In the genomic region with DNA sequence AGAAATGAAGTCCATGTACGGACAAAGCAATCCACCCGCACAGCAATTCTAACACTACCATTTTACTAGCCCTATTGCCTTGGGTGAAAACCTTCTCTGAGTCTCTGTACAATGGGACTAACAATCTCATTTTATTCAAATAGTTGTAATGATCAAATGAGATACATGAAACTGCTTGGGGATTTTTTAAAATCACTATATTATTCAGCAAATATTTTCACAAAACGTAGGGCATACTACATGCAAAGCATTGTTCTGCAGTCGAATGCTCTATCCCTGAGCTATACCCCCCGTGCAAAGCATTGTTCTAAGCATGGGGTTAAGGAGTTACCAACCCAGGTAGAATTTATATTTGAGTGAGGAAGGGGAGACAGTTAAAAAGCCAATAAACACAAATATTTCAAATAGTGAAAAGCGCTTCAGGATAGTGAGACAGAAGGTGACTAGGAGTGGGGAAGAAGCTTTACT, we compare ENCODE assay signal across 8 cellular contexts.
DNase-seq lines count a peak whose midpoint lies in the region; ATAC-seq and TF ChIP-seq lines count a peak whose summit lies in the region.

No MANE protein-coding gene starts in this region.

- TF ChIP-seq CTCF in astrocyte of the spinal cord (IDR thresholded peaks at IDR 0.05; ENCODE audit: low read depth, low read length): no peak

- no peaks in the 10 kb centered on the region for H3K27me3 ChIP-seq in mucosa of stomach (ENCODE audit: control insufficient read depth, insufficient read depth, low read length)

- peak; percentile 6 for ATAC-seq in HG03439 (IDR thresholded peaks at IDR 0.05; ENCODE audit: unreplicated experiment)
- no peak for ATAC-seq in GM21576 (IDR thresholded peaks at IDR 0.05; ENCODE audit: unreplicated experiment)
- ATAC-seq in HG03520 (IDR thresholded peaks at IDR 0.05; ENCODE audit: unreplicated experiment): no peak

- peak overlapping the region; percentile 90 for H3K4me3 ChIP-seq in astrocyte of the spinal cord (ENCODE audit: low read depth, low read length)
- H3K4me3 ChIP-seq in mucosa of stomach (ENCODE audit: low read length): peak overlapping the region; percentile 88

- DNase-seq in NCI-H82 (lab: John Stamatoyannopoulos, UW) (peak; percentile 51), NCI-H82 treated with DMSO at 0.1 percent for 48 hours (lab: John Stamatoyannopoulos, UW; ENCODE audit: unreplicated experiment) (no peak), astrocyte of the spinal cord (ENCODE audit: low read depth, low spot score) (no peak), AG08395 (ENCODE audit: low spot score) (no peak)

- H3K9me3 ChIP-seq in mucosa of stomach (ENCODE audit: control insufficient read depth, low read length): no peaks in the 10 kb centered on the region

- peaks cover 8% of the 10 kb centered on the region for H3K4me1 ChIP-seq in mucosa of stomach (ENCODE audit: control insufficient read depth, insufficient read depth, low read length)

- H3K9ac ChIP-seq in mucosa of stomach (ENCODE audit: low read length): peak overlapping the region; percentile 93

- no peaks in the 10 kb centered on the region for H3K36me3 ChIP-seq in mucosa of stomach (ENCODE audit: control insufficient read depth, insufficient read depth, low read length)

- in situ Hi-C loops in astrocyte of the spinal cord (cut with HindIII; ENCODE audit: low sequenced_read_pairs): loop anchor here (10.0 kb wide), 1 partner anchor 48 kb away; a partner anchor contains a TSS
